In genomic region chr17:63869491-63870291, GRCh38 we compare ENCODE assay signal across 17 cellular contexts. TPM values are rescaled to one million over a fixed set of nuclear protein-coding genes. Genes with fewer than 3 reads are reported as not detected.
DNase-seq lines count a peak whose midpoint lies in the region; TF ChIP-seq lines count a peak whose summit lies in the region.
"Not testable (repeated sequence)": the region's sequence is repeated elsewhere in the genome, so short reads cannot be mapped to it uniquely, and the experiment has no call there.
"Had no signal": no experiment of that assay in that cellular context is flagged by ENCODE, and none has a peak within 500 bp of the region (broad histone marks: within the 10 kb centered on the region; RNA-seq: fewer than 3 reads in every experiment).

No MANE protein-coding gene starts in this region.

- H3K27me3 ChIP-seq in PC-9 (ENCODE audit: insufficient read depth, low read depth); neural progenitor cell: not testable (repeated sequence)

- not testable (repeated sequence) for TF ChIP-seq CTCF in PC-9 (conservative IDR thresholded peaks at IDR 0.05)
- TF ChIP-seq CTCF in astrocyte of the cerebellum (IDR thresholded peaks at IDR 0.05; ENCODE audit: low read depth, low read length, missing control alignments), result peak; percentile 18
- peak; percentile 21 for TF ChIP-seq CTCF in epithelial cell of esophagus (IDR thresholded peaks at IDR 0.05; ENCODE audit: insufficient read depth, low read depth, low read length, missing control alignments)
- TF ChIP-seq CTCF in neural progenitor cell (IDR thresholded peaks at IDR 0.05), result peak; percentile 47

- not testable (repeated sequence) for H4K20me1 ChIP-seq in PC-9 (ENCODE audit: insufficient read depth); neural progenitor cell (ENCODE audit: low read depth)

- not testable (repeated sequence) for H3K36me3 Mint-ChIP-seq in neural progenitor cell

- CTCF ChIA-PET in PC-9 (lab: Charles Lee), result interaction anchor here (0.6 to 0.7 kb wide), 3 partner anchors 18 to 169 kb away, joined by 3 read pairs; no protein-coding TSS in a partner anchor

- not testable (repeated sequence) for H3K27me3 Mint-ChIP-seq in neural progenitor cell (ENCODE audit: insufficient read depth, low read depth)

- intact Hi-C loops in PC-9 (cut with micrococcal nuclease; ENCODE audit: unreplicated experiment), result not testable (repeated sequence)

- BruUV-seq in PC-9 (replicated peaks; lab: Mats Ljungman, UMichigan), result not testable (repeated sequence)

- DNase-seq in EH (ENCODE audit: low read depth), result peak; percentile 58
- DNase-seq in HCEC 1CT, result peak; percentile 12
- peak; percentile 30 to 75 for DNase-seq in PC-9
- DNase-seq in astrocyte of the cerebellum (ENCODE audit: low read depth), result not testable (repeated sequence)
- DNase-seq in epithelial cell of esophagus (ENCODE audit: low read depth), result peak; percentile 59
- DNase-seq in islet precursor cell, result peak; percentile 82
- peak; percentile 24 for DNase-seq in neural progenitor cell (ENCODE audit: low spot score)

- H3K4me1 Mint-ChIP-seq in neural progenitor cell, result not testable (repeated sequence)

- not testable (repeated sequence) for H3K36me3 ChIP-seq in PC-9 (ENCODE audit: low read depth); neural progenitor cell

- H3K4me3 Mint-ChIP-seq in neural progenitor cell, result not testable (repeated sequence)

- not testable (repeated sequence) for H3K27ac Mint-ChIP-seq in neural progenitor cell

- in situ Hi-C loops in astrocyte of the cerebellum (cut with HindIII; ENCODE audit: low sequenced_read_pairs), result not testable (repeated sequence)

- H3K9me3 ChIP-seq in PC-9 (ENCODE audit: insufficient read depth, low read depth); neural progenitor cell (ENCODE audit: low read depth): not testable (repeated sequence)

- not testable (repeated sequence) for H2AFZ ChIP-seq in PC-9; neural progenitor cell (replicated peaks)

- H3F3A ChIP-seq in PC-9 (ENCODE audit: insufficient read depth, low read depth); neural progenitor cell (ENCODE audit: low read depth): not testable (repeated sequence)

- H3K27ac ChIP-seq in PC-9, neural progenitor cell: not testable (repeated sequence)

- H3K9me2 ChIP-seq in PC-9 (ENCODE audit: insufficient read depth), result not testable (repeated sequence)

- not testable (repeated sequence) for H3K9ac ChIP-seq in neural progenitor cell

- H3K4me3 ChIP-seq in PC-9; astrocyte of the cerebellum (ENCODE audit: low read depth, low read length); epithelial cell of esophagus (ENCODE audit: low read length); neural progenitor cell: not testable (repeated sequence)

- H3K9me3 Mint-ChIP-seq in neural progenitor cell, result not testable (repeated sequence)

- not testable (repeated sequence) for H3K4me1 ChIP-seq in PC-9 (replicated peaks; ENCODE audit: insufficient read depth); neural progenitor cell

- POLR2A ChIA-PET in PC-9 (lab: Charles Lee; ENCODE audit: unreplicated experiment), result interaction anchor here (0.6 kb wide), 1 partner anchor 671 kb away, joined by 4 read pairs; no protein-coding TSS in a partner anchor

- not testable (repeated sequence) for H3K4me2 ChIP-seq in PC-9, neural progenitor cell

- H3K79me2 ChIP-seq in PC-9 (ENCODE audit: low read depth); neural progenitor cell (ENCODE audit: low read depth): not testable (repeated sequence)

RNA-seq across cellular contexts. Expression of gene CSH2, which starts 3.8 kb away (rescaled TPM):
- total RNA-seq in PC-9 (2021) (not detected in 2 replicates), neural progenitor cell (ENCODE audit: low replicate concordance) (not detected in 2 replicates)
- total RNA-seq: activated CD4-positive, alpha-beta T cell treated with anti-CD3 and anti-CD28 coated beads, Interleukin-2, amount 10 ng/mL, durations not matched to agents 7 days and 5 days; activated T-helper 1 cell treated with anti-CD3 and anti-CD28 coated beads, Interleukin-12 subunit alpha, Interleukin-12 subunit beta, Interleukin-2, Interleukin-4 antibody, amounts not matched to agents 30 ng/mL and 10 ng/mL and 1 ng/mL, durations not matched to agents 14 hours and 24 hours and 36 hours; aorta; esophagus muscularis mucosa; H7; liver; M059J; SK-MEL-5; spleen; thoracic aorta had no signal

RNA-seq across cellular contexts. Expression of gene GH2, which starts 12.1 kb away (rescaled TPM):
- total RNA-seq in PC-9 (2021) (not detected in 2 replicates), neural progenitor cell (ENCODE audit: low replicate concordance) (not detected in 2 replicates)
- total RNA-seq: activated CD4-positive, alpha-beta T cell treated with anti-CD3 and anti-CD28 coated beads, Interleukin-2, amount 10 ng/mL, durations not matched to agents 7 days and 5 days; activated T-helper 1 cell treated with anti-CD3 and anti-CD28 coated beads, Interleukin-12 subunit alpha, Interleukin-12 subunit beta, Interleukin-2, Interleukin-4 antibody, amounts not matched to agents 30 ng/mL and 10 ng/mL and 1 ng/mL, durations not matched to agents 14 hours and 24 hours and 36 hours; aorta; esophagus muscularis mucosa; H7; liver; M059J; SK-MEL-5; spleen; thoracic aorta had no signal

RNA-seq across cellular contexts. Expression of gene CSH1, which starts 26.7 kb away (rescaled TPM):
- not detected in 2 replicates for total RNA-seq in PC-9 (2021)
- not detected in 2 replicates for total RNA-seq in neural progenitor cell (ENCODE audit: low replicate concordance)
- total RNA-seq: activated CD4-positive, alpha-beta T cell treated with anti-CD3 and anti-CD28 coated beads, Interleukin-2, amount 10 ng/mL, durations not matched to agents 7 days and 5 days; activated T-helper 1 cell treated with anti-CD3 and anti-CD28 coated beads, Interleukin-12 subunit alpha, Interleukin-12 subunit beta, Interleukin-2, Interleukin-4 antibody, amounts not matched to agents 30 ng/mL and 10 ng/mL and 1 ng/mL, durations not matched to agents 14 hours and 24 hours and 36 hours; aorta; esophagus muscularis mucosa; H7; liver; M059J; SK-MEL-5; spleen; thoracic aorta had no signal

RNA-seq across cellular contexts. Expression of gene SMARCD2, which starts 27.2 kb away (rescaled TPM):
- total RNA-seq in PC-9 (2021) (73.6 and 98.7 TPM in 2 replicates), neural progenitor cell (ENCODE audit: low replicate concordance) (80.7 and 100 TPM in 2 replicates)

RNA-seq across cellular contexts. Expression of gene CSHL1, which starts 41.4 kb away (rescaled TPM):
- not detected in 2 replicates for total RNA-seq in PC-9 (2021)
- total RNA-seq in neural progenitor cell (ENCODE audit: low replicate concordance), result not detected in 2 replicates
- total RNA-seq: activated CD4-positive, alpha-beta T cell treated with anti-CD3 and anti-CD28 coated beads, Interleukin-2, amount 10 ng/mL, durations not matched to agents 7 days and 5 days; activated T-helper 1 cell treated with anti-CD3 and anti-CD28 coated beads, Interleukin-12 subunit alpha, Interleukin-12 subunit beta, Interleukin-2, Interleukin-4 antibody, amounts not matched to agents 30 ng/mL and 10 ng/mL and 1 ng/mL, durations not matched to agents 14 hours and 24 hours and 36 hours; aorta; esophagus muscularis mucosa; H7; liver; M059J; SK-MEL-5; spleen; thoracic aorta had no signal
